Comparison of ENCODE assay signal across 2 cellular contexts in the genomic region with DNA sequence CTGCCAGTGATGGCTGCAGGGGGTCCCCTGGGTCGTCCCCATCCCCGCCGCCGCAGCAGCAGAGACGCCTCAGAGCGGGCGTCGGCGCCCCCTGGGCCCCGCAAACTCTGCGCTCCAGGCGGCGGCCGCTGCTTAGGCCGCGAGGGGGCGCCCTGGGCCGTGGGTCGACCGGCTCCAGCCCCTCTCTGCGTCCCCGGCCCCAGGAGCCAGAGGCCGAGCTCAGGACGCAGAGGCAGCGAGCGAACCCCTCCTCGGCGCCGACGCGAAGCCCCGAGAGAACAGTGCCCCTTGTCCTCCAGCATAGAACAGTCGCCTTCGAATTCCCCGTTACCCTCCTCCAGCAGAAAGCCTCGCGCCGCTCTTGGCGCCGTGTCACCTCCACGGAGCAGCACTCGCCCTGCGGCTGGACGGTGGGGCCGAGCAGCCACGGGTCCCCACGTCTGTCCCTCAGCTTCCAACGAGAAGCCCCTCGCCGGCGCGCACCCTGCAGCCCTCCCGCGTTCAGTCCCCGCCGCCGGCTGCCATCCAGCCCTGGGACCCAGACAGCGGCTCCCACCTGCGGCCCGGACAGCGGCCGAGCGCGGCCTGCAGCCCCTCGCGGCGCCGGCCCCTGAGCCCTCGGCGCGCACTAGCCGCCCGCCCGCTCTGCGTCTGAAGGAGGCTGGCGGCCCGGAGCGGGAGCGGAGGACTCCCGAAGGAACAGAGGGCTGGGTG.
TF ChIP-seq lines count a peak whose summit lies in the region.

No MANE protein-coding gene starts in this region.

TF ChIP-seq in IMR-90, 13 proteins besides CTCF, POLR2A, EP300 and RAD21:
- TF ChIP-seq ELK1 (IDR thresholded peaks at IDR 0.05; ENCODE audit: borderline replicate concordance, low read depth, low read length) = no peak
- TF ChIP-seq NFE2L2 (IDR thresholded peaks at IDR 0.05; ENCODE audit: low read depth, low read length) = no peak
- TF ChIP-seq RFX5 (IDR thresholded peaks at IDR 0.05; ENCODE audit: low read depth, low read length) = no peak
- peak; percentile 69 for TF ChIP-seq SMC3 (IDR thresholded peaks at IDR 0.05; ENCODE audit: low read depth, low read length)
- no peak for TF ChIP-seq MAFK (IDR thresholded peaks at IDR 0.05; ENCODE audit: low read depth, low read length)
- TF ChIP-seq MAZ (IDR thresholded peaks at IDR 0.05; ENCODE audit: borderline replicate concordance, low read depth, low read length) = peak; percentile 60; the same call in 1 of the 2 replicates
- no peak for TF ChIP-seq RCOR1 (IDR thresholded peaks at IDR 0.05; ENCODE audit: insufficient replicate concordance, low read length)

TF ChIP-seq in GM12878, 131 proteins besides CTCF, POLR2A, EP300 and RAD21:
- TF ChIP-seq CHD2 (IDR thresholded peaks at IDR 0.05; ENCODE audit: borderline replicate concordance, low read depth, low read length) (0 out of 2 replicates have a peak, but pooled peaks have one; percentile 30), FOXM1 (IDR thresholded peaks at IDR 0.05; ENCODE audit: low read depth, low read length) (no peak), CBX5 (IDR thresholded peaks at IDR 0.05; ENCODE audit: low read depth) (no peak), LARP7 (IDR thresholded peaks at IDR 0.05) (peak; percentile 53; the same call in 1 of the 2 replicates), GATAD2B (conservative IDR thresholded peaks at IDR 0.05; ENCODE audit: low read depth) (peak; percentile 71), SMC3 (IDR thresholded peaks at IDR 0.05; ENCODE audit: borderline replicate concordance, low read length) (peak; percentile 68; the same call in 1 of the 2 replicates), NR2F1 (conservative IDR thresholded peaks at IDR 0.05) (0 out of 2 replicates have a peak, but pooled peaks have one; percentile 33), HDAC6 (IDR thresholded peaks at IDR 0.05; ENCODE audit: unreplicated experiment) (no peak), IKZF1 (conservative IDR thresholded peaks at IDR 0.05) (peak; percentile 73), SMARCA5 (IDR thresholded peaks at IDR 0.05) (peak; percentile 94), BHLHE40 (IDR thresholded peaks at IDR 0.05; ENCODE audit: borderline replicate concordance in 1 of 2, low read depth in 2 of 2, low read length in 1 of 2) (peak in 1 of 2 experiments; percentile 9; a peak in 1 of 4 replicates), DPF2 (IDR thresholded peaks at IDR 0.05) (0 out of 2 replicates have a peak, but pooled peaks have one; percentile 48), YY1 (IDR thresholded peaks at IDR 0.05; ENCODE audit: low read depth, low read length) (peak; percentile 70)
